ENCODE assay signal across 8 cellular contexts in the genomic region with DNA sequence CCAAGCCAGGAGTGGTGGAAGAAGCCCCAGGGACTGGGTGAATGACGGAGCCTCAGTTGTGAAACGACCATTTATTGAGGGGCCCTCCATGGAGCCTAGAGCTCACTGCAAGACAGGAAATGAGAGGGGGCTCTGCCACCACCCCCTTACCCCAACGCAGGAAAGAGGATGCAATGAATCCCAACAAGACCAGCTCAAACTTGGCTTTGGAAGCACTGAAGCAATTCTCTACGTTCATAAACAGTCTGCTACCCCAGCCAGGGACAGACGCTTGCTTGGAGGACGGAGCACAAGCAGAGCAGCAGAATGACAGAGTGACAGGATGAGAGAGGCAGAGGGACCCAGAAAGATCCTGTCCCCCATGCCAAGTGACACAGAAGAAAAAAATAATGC. TPM values are rescaled to one million over a fixed set of nuclear protein-coding genes. Genes with fewer than 3 reads are reported as not detected.
DNase-seq lines count a peak whose midpoint lies in the region; ATAC-seq and TF ChIP-seq lines count a peak whose summit lies in the region.

No MANE protein-coding gene starts in this region.

- H3K4me1 Mint-ChIP-seq in natural killer cell = peaks cover 27 to 36% of the 10 kb centered on the region in 2 donors

- H3K27me3 Mint-ChIP-seq in natural killer cell (ENCODE audit: low read depth in 2 of 2) = no peaks in the 10 kb centered on the region

- no peaks in the 10 kb centered on the region for H3K36me3 Mint-ChIP-seq in natural killer cell

- no peaks in the 10 kb centered on the region; the same call in 1 of the 2 replicates for H3K9me3 ChIP-seq in AG04450 (ENCODE audit: control insufficient read depth, insufficient read depth, low read length)
- no peaks in the 10 kb centered on the region for H3K9me3 ChIP-seq in KOPT-K1 (ENCODE audit: insufficient read depth, low read length, poor library complexity, severe bottlenecking)

- in situ Hi-C loops in KBM-7 (cut with MboI; ENCODE audit: low pct_unique_long_range_greater_than_20kb, low sequenced_read_pairs) = no loop called here

- POLR2A ChIA-PET in AG04450 (lab: Yijun Ruan, JAX) = no interaction called here

- H3K4me3 ChIP-seq in AG04450 (ENCODE audit: low read depth, low read length) = peak overlapping the region; percentile 81

- H3K27ac ChIP-seq in AG04450 (ENCODE audit: low read depth, low read length) = no peak overlapping the region
- H3K27ac ChIP-seq in KOPT-K1 (ENCODE audit: low read depth, low read length, poor library complexity, severe bottlenecking) = peak overlapping the region; percentile 35
- peak overlapping the region; percentile 54 for H3K27ac ChIP-seq in cingulate gyrus (ENCODE audit: low read depth, low read length)

- intact Hi-C loops in natural killer cell (cut with micrococcal nuclease) = loop anchor here (5.0 kb wide), 1 partner anchor 34 kb away; no protein-coding TSS in a partner anchor

- H3K27me3 ChIP-seq in AG04450 (ENCODE audit: control insufficient read depth, insufficient read depth, low read length) = no peaks in the 10 kb centered on the region

- no peak for TF ChIP-seq CTCF in AG04450 (IDR thresholded peaks at IDR 0.05; ENCODE audit: low read depth, low read length)
- no peak for TF ChIP-seq CTCF in natural killer cell (IDR thresholded peaks at IDR 0.05)

- peak overlapping the region; percentile 87 for H3K4me3 Mint-ChIP-seq in natural killer cell

- CTCF ChIA-PET in AG04450 (lab: Charles Lee) = interaction anchor here (1.5 to 3.0 kb wide), 3 partner anchors 20 to 44 kb away, joined by 3 to 18 read pairs (median 5); a partner anchor contains a TSS

- H3K9me3 Mint-ChIP-seq in natural killer cell = no peaks in the 10 kb centered on the region

- H3K36me3 ChIP-seq in KOPT-K1 (ENCODE audit: insufficient read depth, low read length) = peaks cover 19% of the 10 kb centered on the region

- DNase-seq in AG04450 (ENCODE audit: low read depth, low spot score) (no peak), natural killer cell (no peak), germinal center (ENCODE audit: low spot score) (no peak), KBM-7 (no peak), DMS79 (lab: John Stamatoyannopoulos, UW) (no peak), DMS114 treated with DMSO at 0.1 percent for 48 hours (lab: John Stamatoyannopoulos, UW; ENCODE audit: unreplicated experiment) (no peak)

- peak overlapping the region; percentile 45 to 94 for H3K27ac Mint-ChIP-seq in natural killer cell

- ATAC-seq in natural killer cell = no peak

RNA-seq across cellular contexts. Expression of a gene that starts 1.0 kb away (rescaled TPM):
- 17.9 and 25.1 TPM in 2 replicates for polyA plus RNA-seq in AG04450 (2011; rRNA removed)
- 21.6 and 26.0 TPM in 2 replicates for polyA minus RNA-seq in AG04450 (2011; rRNA and poly(A)+ RNA removed)
- 10 to 100 TPM; 68.6 to 71.8 (median 69.3) TPM for total RNA-seq in natural killer cell

RNA-seq across cellular contexts. Expression of a gene that starts 19.9 kb away (rescaled TPM):
- 2.8 and 2.9 TPM in 2 replicates for polyA plus RNA-seq in AG04450 (2011; rRNA removed)
- polyA minus RNA-seq in AG04450 (2011; rRNA and poly(A)+ RNA removed) = 2.9 and 3.7 TPM in 2 replicates
- 1 to 10 TPM; 4.5 to 5.5 (median 4.8) TPM for total RNA-seq in natural killer cell

RNA-seq across cellular contexts. Expression of a gene that starts 26.0 kb away (rescaled TPM):
- 5.1 and 6.5 TPM in 2 replicates for polyA plus RNA-seq in AG04450 (2011; rRNA removed)
- 5.6 and 6.4 TPM in 2 replicates for polyA minus RNA-seq in AG04450 (2011; rRNA and poly(A)+ RNA removed)
- 10 to 100 TPM; 30.8 to 33.0 (median 30.9) TPM for total RNA-seq in natural killer cell

RNA-seq across cellular contexts. Expression of a gene that starts 30.9 kb away (rescaled TPM):
- not detected in 2 replicates for polyA plus RNA-seq in AG04450 (2011; rRNA removed)
- polyA minus RNA-seq in AG04450 (2011; rRNA and poly(A)+ RNA removed) = not detected in 2 replicates
- total RNA-seq in natural killer cell = under 1 TPM in 2 of 3 donors, not detected in 1; 0.35 to 0.53 TPM

RNA-seq across cellular contexts. Expression of a gene that starts 43.9 kb away (rescaled TPM):
- polyA plus RNA-seq in AG04450 (2011; rRNA removed) = 0.27 and 0.56 TPM in 2 replicates
- not detected in 2 replicates for polyA minus RNA-seq in AG04450 (2011; rRNA and poly(A)+ RNA removed)
- 1 to 10 TPM; 2.4 to 4.1 (median 2.4) TPM for total RNA-seq in natural killer cell
